Comparison of ENCODE assay signal across 3 cellular contexts in genomic region chr2:159936471-159936870, GRCh38.
A peak's percentile ranks its signal among the peaks of the same experiment; 100 is the strongest.
TF ChIP-seq lines count a peak whose summit lies in the region.

No MANE protein-coding gene starts in this region.

TF ChIP-seq in SK-N-SH, 30 proteins besides CTCF, POLR2A, EP300 and RAD21:
- TF ChIP-seq, protein P1, sequence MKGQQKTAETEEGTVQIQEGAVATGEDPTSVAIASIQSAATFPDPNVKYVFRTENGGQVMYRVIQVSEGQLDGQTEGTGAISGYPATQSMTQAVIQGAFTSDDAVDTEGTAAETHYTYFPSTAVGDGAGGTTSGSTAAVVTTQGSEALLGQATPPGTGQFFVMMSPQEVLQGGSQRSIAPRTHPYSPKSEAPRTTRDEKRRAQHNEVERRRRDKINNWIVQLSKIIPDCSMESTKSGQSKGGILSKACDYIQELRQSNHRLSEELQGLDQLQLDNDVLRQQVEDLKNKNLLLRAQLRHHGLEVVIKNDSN (IDR thresholded peaks at IDR 0.05; ENCODE audit: borderline replicate concordance, low read depth) = peak; percentile 61; the same call in 1 of the 2 replicates
- TF ChIP-seq JUND (IDR thresholded peaks at IDR 0.05) = no peak

TF ChIP-seq in SK-N-SH treated with all-trans-retinoic acid at 6 μM for 48 hours, 23 proteins besides CTCF, POLR2A, EP300 and RAD21:
- no peak for TF ChIP-seq ZFP30 (CRISPR knock-in tag; IDR thresholded peaks at IDR 0.05)
- TF ChIP-seq ZC3H10 (CRISPR knock-in tag; IDR thresholded peaks at IDR 0.05) = no peak
- TF ChIP-seq TOX (CRISPR knock-in tag; IDR thresholded peaks at IDR 0.05; ENCODE audit: borderline replicate concordance) = no peak
- TF ChIP-seq PPARA (CRISPR knock-in tag; IDR thresholded peaks at IDR 0.05; ENCODE audit: borderline replicate concordance) = no peak
- TF ChIP-seq, protein P2, sequence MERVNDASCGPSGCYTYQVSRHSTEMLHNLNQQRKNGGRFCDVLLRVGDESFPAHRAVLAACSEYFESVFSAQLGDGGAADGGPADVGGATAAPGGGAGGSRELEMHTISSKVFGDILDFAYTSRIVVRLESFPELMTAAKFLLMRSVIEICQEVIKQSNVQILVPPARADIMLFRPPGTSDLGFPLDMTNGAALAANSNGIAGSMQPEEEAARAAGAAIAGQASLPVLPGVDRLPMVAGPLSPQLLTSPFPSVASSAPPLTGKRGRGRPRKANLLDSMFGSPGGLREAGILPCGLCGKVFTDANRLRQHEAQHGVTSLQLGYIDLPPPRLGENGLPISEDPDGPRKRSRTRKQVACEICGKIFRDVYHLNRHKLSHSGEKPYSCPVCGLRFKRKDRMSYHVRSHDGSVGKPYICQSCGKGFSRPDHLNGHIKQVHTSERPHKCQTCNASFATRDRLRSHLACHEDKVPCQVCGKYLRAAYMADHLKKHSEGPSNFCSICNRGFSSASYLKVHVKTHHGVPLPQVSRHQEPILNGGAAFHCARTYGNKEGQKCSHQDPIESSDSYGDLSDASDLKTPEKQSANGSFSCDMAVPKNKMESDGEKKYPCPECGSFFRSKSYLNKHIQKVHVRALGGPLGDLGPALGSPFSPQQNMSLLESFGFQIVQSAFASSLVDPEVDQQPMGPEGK (CRISPR knock-in tag; IDR thresholded peaks at IDR 0.05; ENCODE audit: borderline replicate concordance) = no peak
- TF ChIP-seq GLIS3 (CRISPR knock-in tag; IDR thresholded peaks at IDR 0.05) = no peak
- TF ChIP-seq ZNF565 (CRISPR knock-in tag; conservative IDR thresholded peaks at IDR 0.05; ENCODE audit: low read depth) = no peak
- TF ChIP-seq TCF4 (CRISPR knock-in tag; IDR thresholded peaks at IDR 0.05; ENCODE audit: borderline replicate concordance) = no peak
- TF ChIP-seq ZNF8 (CRISPR knock-in tag; IDR thresholded peaks at IDR 0.05) = no peak
- TF ChIP-seq TSHZ2 (CRISPR knock-in tag; IDR thresholded peaks at IDR 0.05) = no peak
- TF ChIP-seq, protein P3, sequence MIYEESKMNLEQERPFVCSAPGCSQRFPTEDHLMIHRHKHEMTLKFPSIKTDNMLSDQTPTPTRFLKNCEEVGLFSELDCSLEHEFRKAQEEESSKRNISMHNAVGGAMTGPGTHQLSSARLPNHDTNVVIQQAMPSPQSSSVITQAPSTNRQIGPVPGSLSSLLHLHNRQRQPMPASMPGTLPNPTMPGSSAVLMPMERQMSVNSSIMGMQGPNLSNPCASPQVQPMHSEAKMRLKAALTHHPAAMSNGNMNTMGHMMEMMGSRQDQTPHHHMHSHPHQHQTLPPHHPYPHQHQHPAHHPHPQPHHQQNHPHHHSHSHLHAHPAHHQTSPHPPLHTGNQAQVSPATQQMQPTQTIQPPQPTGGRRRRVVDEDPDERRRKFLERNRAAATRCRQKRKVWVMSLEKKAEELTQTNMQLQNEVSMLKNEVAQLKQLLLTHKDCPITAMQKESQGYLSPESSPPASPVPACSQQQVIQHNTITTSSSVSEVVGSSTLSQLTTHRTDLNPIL (CRISPR knock-in tag; IDR thresholded peaks at IDR 0.05; ENCODE audit: low read depth) = no peak
- TF ChIP-seq POU6F1 (CRISPR knock-in tag; IDR thresholded peaks at IDR 0.05; ENCODE audit: borderline replicate concordance, low read depth) = no peak
- no peak for TF ChIP-seq CSDC2 (CRISPR knock-in tag; IDR thresholded peaks at IDR 0.05)
- no peak for TF ChIP-seq SNAI2 (CRISPR knock-in tag; IDR thresholded peaks at IDR 0.05)
- TF ChIP-seq RARB (CRISPR knock-in tag; IDR thresholded peaks at IDR 0.05) = no peak
- TF ChIP-seq ZNF70 (CRISPR knock-in tag; IDR thresholded peaks at IDR 0.05) = no peak

TF ChIP-seq in IMR-90, 13 proteins besides CTCF, POLR2A, EP300 and RAD21:
- TF ChIP-seq MXI1 (IDR thresholded peaks at IDR 0.05; ENCODE audit: borderline replicate concordance, low read depth, low read length) = no peak
- no peak for TF ChIP-seq MAFK (IDR thresholded peaks at IDR 0.05; ENCODE audit: low read depth, low read length)
- TF ChIP-seq USF2 (IDR thresholded peaks at IDR 0.05; ENCODE audit: low read depth, low read length) = peak; percentile 64
